21 cellular contexts compared by ENCODE assay signal in genomic region chr2:102154364-102154763, GRCh38. TPM values are rescaled to one million over a fixed set of nuclear protein-coding genes. Genes with fewer than 3 reads are reported as not detected.
DNase-seq lines count a peak whose midpoint lies in the region; ATAC-seq and TF ChIP-seq lines count a peak whose summit lies in the region.
"Had no signal": no experiment of that assay in that cellular context is flagged by ENCODE, and none has a peak within 500 bp of the region (broad histone marks: within the 10 kb centered on the region; RNA-seq: fewer than 3 reads in every experiment).

No MANE protein-coding gene starts in this region.

- 91% methylated on average over 6 of the region's 6 CpGs for WGBS in esophagus squamous epithelium, 2 donors
- WGBS in stomach, 5 donors: 88 to 96% (median 90%) methylated on average over 6 of the region's 6 CpGs

- peaks cover 94% of the 10 kb centered on the region for H3K36me3 Mint-ChIP-seq in activated T-helper 17 cell treated with anti-CD3 and anti-CD28 coated beads, Interleukin-2, amount 50 U/mL, for 72 hours (ENCODE audit: low read depth)
- H3K36me3 Mint-ChIP-seq in mesothelial cell of epicardium: peaks cover 18% of the 10 kb centered on the region
- H3K36me3 Mint-ChIP-seq: CD4-positive, alpha-beta memory T cell had no signal

- H3K27me3 ChIP-seq in esophagus squamous epithelium: no peaks in the 10 kb centered on the region
- H3K27me3 ChIP-seq in stomach: no peaks in the 10 kb centered on the region
- no peaks in the 10 kb centered on the region for H3K27me3 ChIP-seq in SJCRH30
- H3K27me3 ChIP-seq: BE2C had no signal

- H3K27me3 Mint-ChIP-seq in activated T-helper 17 cell treated with anti-CD3 and anti-CD28 coated beads, Interleukin-2, amount 50 U/mL, for 72 hours: no peaks in the 10 kb centered on the region
- no peaks in the 10 kb centered on the region for H3K27me3 Mint-ChIP-seq in mesothelial cell of epicardium (ENCODE audit: low read depth)
- no peaks in the 10 kb centered on the region for H3K27me3 Mint-ChIP-seq in stimulated activated naive CD8-positive, alpha-beta T cell treated with anti-CD3 and anti-CD28 coated beads, Interleukin-15, amount 100 ng/mL, for 72 hours
- H3K27me3 Mint-ChIP-seq: CD4-positive, alpha-beta memory T cell had no signal

- ATAC-seq in activated T-helper 17 cell treated with anti-CD3 and anti-CD28 coated beads, Interleukin-2, amount 50 U/mL, for 72 hours (replicated peaks): no peak
- ATAC-seq in stimulated activated naive CD8-positive, alpha-beta T cell treated with anti-CD3 and anti-CD28 coated beads, Interleukin-15, amount 100 ng/mL, for 72 hours: no peak
- ATAC-seq: K562, Panc1 had no signal

- H3K4me3 Mint-ChIP-seq in activated T-helper 17 cell treated with anti-CD3 and anti-CD28 coated beads, Interleukin-2, amount 50 U/mL, for 72 hours: no peak overlapping the region
- H3K4me3 Mint-ChIP-seq in mesothelial cell of epicardium: no peak overlapping the region
- H3K4me3 Mint-ChIP-seq in stimulated activated naive CD8-positive, alpha-beta T cell treated with anti-CD3 and anti-CD28 coated beads, Interleukin-15, amount 100 ng/mL, for 72 hours: no peak overlapping the region
- H3K4me3 Mint-ChIP-seq: CD4-positive, alpha-beta memory T cell had no signal

- no peak for TF ChIP-seq EP300 in stomach (IDR thresholded peaks at IDR 0.05)

- intact Hi-C loops in esophagus squamous epithelium (cut with DNase I) (no loop called here), stomach (cut with DNase I; ENCODE audit: low total_unique reads) (no loop called here)

- TF ChIP-seq CTCF in esophagus squamous epithelium (IDR thresholded peaks at IDR 0.05) (no peak), mesothelial cell of epicardium (IDR thresholded peaks at IDR 0.05; ENCODE audit: unreplicated experiment) (no peak), stomach (IDR thresholded peaks at IDR 0.05) (no peak), foreskin fibroblast (IDR thresholded peaks at IDR 0.05; ENCODE audit: low read depth, low read length) (no peak)

- peak overlapping the region; percentile 9 for H3K27ac Mint-ChIP-seq in activated T-helper 17 cell treated with anti-CD3 and anti-CD28 coated beads, Interleukin-2, amount 50 U/mL, for 72 hours
- peak overlapping the region; percentile 63 for H3K27ac Mint-ChIP-seq in mesothelial cell of epicardium
- H3K27ac Mint-ChIP-seq in stimulated activated naive CD8-positive, alpha-beta T cell treated with anti-CD3 and anti-CD28 coated beads, Interleukin-15, amount 100 ng/mL, for 72 hours: no peak overlapping the region

- H3K4me1 Mint-ChIP-seq in activated T-helper 17 cell treated with anti-CD3 and anti-CD28 coated beads, Interleukin-2, amount 50 U/mL, for 72 hours: peaks cover 23% of the 10 kb centered on the region
- H3K4me1 Mint-ChIP-seq in mesothelial cell of epicardium: peaks cover 50% of the 10 kb centered on the region
- H3K4me1 Mint-ChIP-seq in stimulated activated naive CD8-positive, alpha-beta T cell treated with anti-CD3 and anti-CD28 coated beads, Interleukin-15, amount 100 ng/mL, for 72 hours: no peaks in the 10 kb centered on the region
- H3K4me1 Mint-ChIP-seq: CD4-positive, alpha-beta memory T cell had no signal

- peaks cover 0 to 49% (median 4%) of the 10 kb centered on the region in 3 donors for H3K36me3 ChIP-seq in esophagus squamous epithelium
- peaks cover 11 to 69% (median 36%) of the 10 kb centered on the region in 4 donors for H3K36me3 ChIP-seq in stomach
- no peaks in the 10 kb centered on the region for H3K36me3 ChIP-seq in SJCRH30
- H3K36me3 ChIP-seq: BE2C had no signal

- H3K27ac ChIP-seq in esophagus squamous epithelium: peak overlapping the region in 3 of 4 donors; percentile 83 to 90 (median 88)
- H3K27ac ChIP-seq in stomach: peak overlapping the region in 4 of 5 donors; percentile 69 to 89 (median 80)
- no peak overlapping the region for H3K27ac ChIP-seq in SJCRH30

- H3K4me1 ChIP-seq in esophagus squamous epithelium: peaks cover 12 to 57% (median 30%) of the 10 kb centered on the region in 3 donors
- H3K4me1 ChIP-seq in stomach: peaks cover 26 to 74% (median 43%) of the 10 kb centered on the region in 4 donors
- H3K4me1 ChIP-seq in SJCRH30: no peaks in the 10 kb centered on the region
- H3K4me1 ChIP-seq: BE2C had no signal

- no peak overlapping the region for H3K4me3 ChIP-seq in esophagus squamous epithelium
- H3K4me3 ChIP-seq in stomach: no peak overlapping the region
- H3K4me3 ChIP-seq in foreskin fibroblast (ENCODE audit: low read depth in 1 of 2, low read length in 2 of 2): no peak overlapping the region
- no peak overlapping the region for H3K4me3 ChIP-seq in SJCRH30
- H3K4me3 ChIP-seq: K562 had no signal

- TF ChIP-seq POLR2A in esophagus squamous epithelium (IDR thresholded peaks at IDR 0.05): no peak
- no peak for TF ChIP-seq POLR2A in stomach (IDR thresholded peaks at IDR 0.05)

- DNase-seq in esophagus squamous epithelium (lab: John Stamatoyannopoulos, UW): no peak
- no peak for DNase-seq in mesothelial cell of epicardium (ENCODE audit: low spot score in 2 of 2, unreplicated experiment in 2 of 2)
- DNase-seq in stomach: no peak
- no peak for DNase-seq in NCI-H187 (lab: John Stamatoyannopoulos, UW)
- DNase-seq in stimulated activated naive CD8-positive, alpha-beta T cell treated with anti-CD3 and anti-CD28 coated beads, Interleukin-15, amount 100 ng/mL, for 72 hours: no peak
- no peak for DNase-seq in foreskin fibroblast
- no peak for DNase-seq in SJCRH30
- DNase-seq: BE2C; CD4-positive, alpha-beta memory T cell; DND-41; GDM1; HCEC 1CT; NCI-H1092; NCI-H1694; NCI-H2171; NCI-H446 treated with DMSO at 0.1 percent for 48 hours; NCI-H748 treated with DMSO at 0.1 percent for 48 hours; SHP77 had no signal

- H3K9me3 Mint-ChIP-seq in activated T-helper 17 cell treated with anti-CD3 and anti-CD28 coated beads, Interleukin-2, amount 50 U/mL, for 72 hours: peaks cover 12% of the 10 kb centered on the region
- H3K9me3 Mint-ChIP-seq in mesothelial cell of epicardium: peaks cover 10% of the 10 kb centered on the region
- H3K9me3 Mint-ChIP-seq in stimulated activated naive CD8-positive, alpha-beta T cell treated with anti-CD3 and anti-CD28 coated beads, Interleukin-15, amount 100 ng/mL, for 72 hours: peaks cover 35 to 45% of the 10 kb centered on the region in 2 donors

- H3K9me3 ChIP-seq in esophagus squamous epithelium (no peaks in the 10 kb centered on the region), stomach (peaks cover 0 to under 1% (median 0%) of the 10 kb centered on the region in 4 donors), SJCRH30 (replicated peaks) (no peaks in the 10 kb centered on the region)
- H3K9me3 ChIP-seq: BE2C had no signal

RNA-seq across cellular contexts. Expression of gene IL1R1, which starts 11.8 kb away (rescaled TPM):
- total RNA-seq in activated T-helper 17 cell treated with anti-CD3 and anti-CD28 coated beads, Interleukin-2, amount 50 U/mL, for 72 hours: 10 to 100 TPM; 41.7 to 68.1 TPM
- total RNA-seq in esophagus squamous epithelium (10 to 100 TPM in 3 of 4 donors, 1 to 10 TPM in 1; 9.7 to 65.8 (median 24.6) TPM), mesothelial cell of epicardium (10.8 to 13.6 TPM (median 13.3 TPM) in 3 replicates), stomach (10 to 100 TPM; 17.5 to 67.7 (median 49.1) TPM)
- polyA plus RNA-seq in stomach: 100 to 1,000 TPM in 1 of 3 donors, 10 to 100 TPM in 2; 26.5 to 109 (median 75.3) TPM
- total RNA-seq in SJCRH30 (2014; rRNA removed; shearing (Covaris generic)): 0.10 and 0.12 TPM in 2 replicates

RNA-seq across cellular contexts. Expression of gene IL1RL2, which starts 32.5 kb away (rescaled TPM):
- total RNA-seq in activated T-helper 17 cell treated with anti-CD3 and anti-CD28 coated beads, Interleukin-2, amount 50 U/mL, for 72 hours: 1 to 10 TPM in 1 of 2 donors, under 1 TPM in 1; 0.41 to 2.7 TPM
- total RNA-seq in esophagus squamous epithelium: 1 to 10 TPM; 2.5 to 6.7 (median 4.6) TPM
- 0.40 TPM in 1 of 3 replicates, not detected in the others for total RNA-seq in mesothelial cell of epicardium
- total RNA-seq in stomach: 1 to 10 TPM in 3 of 5 donors, not detected in 2; 2.2 to 4.3 (median 2.9) TPM
- polyA plus RNA-seq in stomach: 1 to 10 TPM in 2 of 3 donors, under 1 TPM in 1; 0.61 to 2.6 (median 1.2) TPM
- not detected in 2 replicates for total RNA-seq in SJCRH30 (2014; rRNA removed; shearing (Covaris generic))
- total RNA-seq: K562 had no signal
- polyA plus RNA-seq: CD4-positive, alpha-beta memory T cell; K562 had no signal

Comparison
In these comparisons a context has a peak if more than half of its experiments do, and no peak if none do; other contexts are left out.
1. H3K27ac Mint-ChIP-seq: peak in activated T-helper 17 cell treated with anti-CD3 and anti-CD28 coated beads, Interleukin-2, amount 50 U/mL, for 72 hours (single experiment) and mesothelial cell of epicardium (single experiment); none in stimulated activated naive CD8-positive, alpha-beta T cell treated with anti-CD3 and anti-CD28 coated beads, Interleukin-15, amount 100 ng/mL, for 72 hours (0 of 2).